In the genomic region with DNA sequence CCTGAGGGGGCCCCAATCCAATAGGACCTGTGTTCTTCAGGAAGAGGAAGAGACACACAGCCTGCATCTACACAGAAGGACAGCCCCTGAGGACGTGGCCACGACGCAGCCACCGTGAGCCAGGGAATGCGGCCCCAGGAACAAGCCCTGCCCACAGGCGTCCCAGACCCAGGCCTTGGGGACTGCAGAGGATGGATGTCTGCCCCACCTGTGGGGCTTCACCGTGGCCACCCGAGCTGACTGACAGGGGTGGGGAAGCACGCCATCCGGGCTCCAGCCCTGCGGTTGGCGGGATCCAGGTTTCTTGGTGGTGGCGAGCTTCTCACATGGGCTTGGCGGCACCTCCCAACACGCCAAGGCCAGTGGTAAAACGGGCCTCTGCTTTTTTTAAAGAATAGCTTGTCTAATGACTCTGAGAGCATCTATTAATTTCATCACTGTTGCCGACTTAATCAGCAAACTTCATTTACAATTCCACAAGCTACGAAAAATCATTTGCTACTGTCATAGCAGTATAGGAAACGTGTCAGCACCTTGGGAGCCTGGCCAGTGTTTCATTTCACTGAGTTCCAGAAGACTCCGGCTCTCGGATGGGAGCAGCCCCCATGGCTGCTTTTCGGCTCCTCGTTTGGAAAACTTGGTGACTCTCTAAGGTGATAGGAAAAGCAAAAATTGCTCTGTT, we compare ENCODE assay signal across 23 cellular contexts.
"Had no signal": no experiment of that assay in that cellular context is flagged by ENCODE, and none has a peak within 500 bp of the region (broad histone marks: within the 10 kb centered on the region; RNA-seq: fewer than 3 reads in every experiment).

No MANE protein-coding gene starts in this region.

- H3K4me3 ChIP-seq: SJSA1, SK-N-MC had no signal

- H3K27me3 ChIP-seq: SJSA1 had no signal

- FAIRE-seq: HepG2, RCC 7860 had no signal

- ATAC-seq: HepG2 had no signal

- H3K4me1 ChIP-seq: SJSA1 had no signal

- H3K27ac ChIP-seq: SJSA1, SK-N-MC had no signal

- DNase-seq: IMR-90, Karpas-422, KG1, MV-4-11, NCI-H1048, NCI-H1105, NCI-H1417, NCI-H1436 treated with DMSO at 0.1 percent for 48 hours, NCI-H1694, NCI-H187 treated with DMSO at 0.1 percent for 48 hours, NCI-H2029 treated with DMSO at 0.1 percent for 48 hours, NCI-H2171 treated with DMSO at 0.1 percent for 48 hours, NCI-H345, NCI-H446 treated with DMSO at 0.1 percent for 48 hours, NCI-H510A treated with DMSO at 0.1 percent for 48 hours, NCI-H526, Right ventricle myocardium superior, RPMI8226, SIG-M5 had no signal

- H3K36me3 ChIP-seq: SJSA1 had no signal
